ENCODE assay signal across 11 cellular contexts in genomic region chr14:75513911-75514672, GRCh38.
DNase-seq lines count a peak whose midpoint lies in the region; ATAC-seq and FAIRE-seq lines count a peak whose summit lies in the region.
"Had no signal": no experiment of that assay in that cellular context is flagged by ENCODE, and none has a peak within 500 bp of the region (broad histone marks: within the 10 kb centered on the region; RNA-seq: fewer than 3 reads in every experiment).

No MANE protein-coding gene starts in this region.

- DNase-seq in T-helper 2 cell: peak in 3 of 5 experiments; percentile 12 to 65 (median 41)
- DNase-seq in T-helper 2 cell treated with Interferon-gamma antibody and Interleukin-4, amounts not matched to agents 5 μg/mL and 100 μg/mL, for 36 hours (ENCODE audit: low spot score): no peak
- DNase-seq in NAMALWA (ENCODE audit: low spot score): peak; percentile 6
- DNase-seq in SIG-M5 treated with dmso at 0.1 percent for 504 hours (lab: John Stamatoyannopoulos, UW; ENCODE audit: unreplicated experiment): no peak
- no peak for DNase-seq in activated CD4-positive, alpha-beta T cell treated with anti-CD3 and anti-CD28 coated beads, Interleukin-2, amount 50 U/mL, for 48 hours
- DNase-seq in GM19239 (ENCODE audit: insufficient read length, low spot score): no peak

- peaks cover 24% of the 10 kb centered on the region for H3K9me3 Mint-ChIP-seq in T-helper 2 cell treated with Interferon-gamma antibody and Interleukin-4, amounts not matched to agents 5 μg/mL and 100 μg/mL, for 36 hours

- ATAC-seq in HG02571 (IDR thresholded peaks at IDR 0.05; ENCODE audit: unreplicated experiment): peak; percentile 43

- H3K27ac Mint-ChIP-seq in T-helper 2 cell treated with Interferon-gamma antibody and Interleukin-4, amounts not matched to agents 5 μg/mL and 100 μg/mL, for 36 hours: no peak overlapping the region

- H3K4me3 Mint-ChIP-seq in T-helper 2 cell treated with Interferon-gamma antibody and Interleukin-4, amounts not matched to agents 5 μg/mL and 100 μg/mL, for 36 hours: no peak overlapping the region

- H3K4me3 ChIP-seq in skin epidermis: peak overlapping the region in 1 of 7 experiments; percentile 39

- H3K27ac ChIP-seq in skin epidermis: peak overlapping the region in 11 of 21 experiments; percentile 45 to 89 (median 72)
- H3K27ac ChIP-seq: 22Rv1 had no signal

- FAIRE-seq in GM19239 (lab: Jason Lieb, UNC): no peak
- FAIRE-seq: endometrium, islet of Langerhans had no signal

- H3K4me1 Mint-ChIP-seq in T-helper 2 cell treated with Interferon-gamma antibody and Interleukin-4, amounts not matched to agents 5 μg/mL and 100 μg/mL, for 36 hours (ENCODE audit: low read depth): peaks cover 40% of the 10 kb centered on the region

- H3K36me3 Mint-ChIP-seq in T-helper 2 cell treated with Interferon-gamma antibody and Interleukin-4, amounts not matched to agents 5 μg/mL and 100 μg/mL, for 36 hours (ENCODE audit: low read depth): peaks cover 12% of the 10 kb centered on the region

- no peaks in the 10 kb centered on the region for H3K27me3 Mint-ChIP-seq in T-helper 2 cell treated with Interferon-gamma antibody and Interleukin-4, amounts not matched to agents 5 μg/mL and 100 μg/mL, for 36 hours (ENCODE audit: low read depth)

Comparison
In these comparisons a context has a peak if more than half of its experiments do, and no peak if none do; other contexts are left out.
1. DNase-seq: peak in T-helper 2 cell (3 of 5) and NAMALWA (single experiment); none in T-helper 2 cell treated with Interferon-gamma antibody and Interleukin-4, amounts not matched to agents 5 μg/mL and 100 μg/mL, for 36 hours (single experiment), SIG-M5 treated with dmso at 0.1 percent for 504 hours (single experiment), activated CD4-positive, alpha-beta T cell treated with anti-CD3 and anti-CD28 coated beads, Interleukin-2, amount 50 U/mL, for 48 hours (0 of 2) and GM19239 (single experiment).